ENCODE assay signal across 1 cellular context in genomic region chr19:7918615-7919421, GRCh38.
TF ChIP-seq lines count a peak whose summit lies in the region.

No MANE protein-coding gene starts in this region.

TF ChIP-seq in HepG2, 621 proteins besides CTCF, POLR2A, EP300 and RAD21 (continued from another document):
- peak; percentile 76; the same call in 1 of the 2 replicates for TF ChIP-seq ZNF609 (CRISPR knock-in tag; IDR thresholded peaks at IDR 0.05; ENCODE audit: borderline replicate concordance)
- TF ChIP-seq EED (CRISPR knock-in tag; IDR thresholded peaks at IDR 0.05), result 0 out of 2 replicates have a peak, but pooled peaks have one; percentile 35
- TF ChIP-seq RARA (CRISPR knock-in tag; IDR thresholded peaks at IDR 0.05), result peak; percentile 63
- 0 out of 2 replicates have a peak, but pooled peaks have one; percentile 81 for TF ChIP-seq ZBTB4 (CRISPR knock-in tag; IDR thresholded peaks at IDR 0.05; ENCODE audit: borderline replicate concordance)
- 0 out of 2 replicates have a peak, but pooled peaks have one; percentile 47 for TF ChIP-seq MXD4 (CRISPR knock-in tag; IDR thresholded peaks at IDR 0.05)
- TF ChIP-seq ZSCAN25 (CRISPR knock-in tag; IDR thresholded peaks at IDR 0.05), result peak; percentile 50; the same call in 1 of the 2 replicates
- TF ChIP-seq TAF15 (IDR thresholded peaks at IDR 0.05; ENCODE audit: low read depth, low read length, poor library complexity, severe bottlenecking), result no peak
- TF ChIP-seq ATF7-NPFF (CRISPR knock-in tag; IDR thresholded peaks at IDR 0.05; ENCODE audit: low read depth), result no peak
- TF ChIP-seq TFDP1 (CRISPR knock-in tag; IDR thresholded peaks at IDR 0.05; ENCODE audit: borderline replicate concordance), result peak; percentile 23; the same call in 1 of the 2 replicates
- TF ChIP-seq, protein P1, sequence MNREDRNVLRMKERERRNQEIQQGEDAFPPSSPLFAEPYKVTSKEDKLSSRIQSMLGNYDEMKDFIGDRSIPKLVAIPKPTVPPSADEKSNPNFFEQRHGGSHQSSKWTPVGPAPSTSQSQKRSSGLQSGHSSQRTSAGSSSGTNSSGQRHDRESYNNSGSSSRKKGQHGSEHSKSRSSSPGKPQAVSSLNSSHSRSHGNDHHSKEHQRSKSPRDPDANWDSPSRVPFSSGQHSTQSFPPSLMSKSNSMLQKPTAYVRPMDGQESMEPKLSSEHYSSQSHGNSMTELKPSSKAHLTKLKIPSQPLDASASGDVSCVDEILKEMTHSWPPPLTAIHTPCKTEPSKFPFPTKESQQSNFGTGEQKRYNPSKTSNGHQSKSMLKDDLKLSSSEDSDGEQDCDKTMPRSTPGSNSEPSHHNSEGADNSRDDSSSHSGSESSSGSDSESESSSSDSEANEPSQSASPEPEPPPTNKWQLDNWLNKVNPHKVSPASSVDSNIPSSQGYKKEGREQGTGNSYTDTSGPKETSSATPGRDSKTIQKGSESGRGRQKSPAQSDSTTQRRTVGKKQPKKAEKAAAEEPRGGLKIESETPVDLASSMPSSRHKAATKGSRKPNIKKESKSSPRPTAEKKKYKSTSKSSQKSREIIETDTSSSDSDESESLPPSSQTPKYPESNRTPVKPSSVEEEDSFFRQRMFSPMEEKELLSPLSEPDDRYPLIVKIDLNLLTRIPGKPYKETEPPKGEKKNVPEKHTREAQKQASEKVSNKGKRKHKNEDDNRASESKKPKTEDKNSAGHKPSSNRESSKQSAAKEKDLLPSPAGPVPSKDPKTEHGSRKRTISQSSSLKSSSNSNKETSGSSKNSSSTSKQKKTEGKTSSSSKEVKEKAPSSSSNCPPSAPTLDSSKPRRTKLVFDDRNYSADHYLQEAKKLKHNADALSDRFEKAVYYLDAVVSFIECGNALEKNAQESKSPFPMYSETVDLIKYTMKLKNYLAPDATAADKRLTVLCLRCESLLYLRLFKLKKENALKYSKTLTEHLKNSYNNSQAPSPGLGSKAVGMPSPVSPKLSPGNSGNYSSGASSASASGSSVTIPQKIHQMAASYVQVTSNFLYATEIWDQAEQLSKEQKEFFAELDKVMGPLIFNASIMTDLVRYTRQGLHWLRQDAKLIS (CRISPR knock-in tag; IDR thresholded peaks at IDR 0.05), result 0 out of 2 replicates have a peak, but pooled peaks have one; percentile 46
- TF ChIP-seq MED1 (CRISPR knock-in tag; IDR thresholded peaks at IDR 0.05), result peak; percentile 44; the same call in 1 of the 2 replicates
- no peak for TF ChIP-seq ZNF329 (CRISPR knock-in tag; IDR thresholded peaks at IDR 0.05; ENCODE audit: low read depth)
